ENCODE assay signal across 8 cellular contexts in genomic region chr10:49594594-49594993, GRCh38. TPM values are rescaled to one million over a fixed set of nuclear protein-coding genes. Genes with fewer than 3 reads are reported as not detected.
DNase-seq lines count a peak whose midpoint lies in the region; ATAC-seq, FAIRE-seq and TF ChIP-seq lines count a peak whose summit lies in the region.

No MANE protein-coding gene starts in this region.

- no CpG with 5 or more reads among the region's 6 CpGs for WGBS in mesendoderm (ENCODE audit: extremely low coverage, insufficient coverage, low lambda C conversion rate)

- no peak overlapping the region for H3K18ac ChIP-seq in mesendoderm (ENCODE audit: low read length)

- H3K27me3 Mint-ChIP-seq in endothelial cell (ENCODE audit: unreplicated experiment), result peaks cover 7% of the 10 kb centered on the region
- peaks cover 11% of the 10 kb centered on the region for H3K27me3 Mint-ChIP-seq in activated T-helper 17 cell treated with anti-CD3 and anti-CD28 coated beads, Interleukin-2, amount 50 U/mL, for 72 hours

- FAIRE-seq in HTR-8/SVneo (lab: Jason Lieb, UNC), result peak; percentile 55
- peak; percentile 65 for FAIRE-seq in RCC 7860 (lab: Jason Lieb, UNC)

- H3K27ac Mint-ChIP-seq in endothelial cell (ENCODE audit: unreplicated experiment), result no peak overlapping the region
- H3K27ac Mint-ChIP-seq in activated T-helper 17 cell treated with anti-CD3 and anti-CD28 coated beads, Interleukin-2, amount 50 U/mL, for 72 hours, result no peak overlapping the region

- no peak overlapping the region for H3K4me3 ChIP-seq in mesendoderm (ENCODE audit: low read length)

- no peak overlapping the region for H2AK5ac ChIP-seq in mesendoderm (ENCODE audit: low read length)

- H3K9ac ChIP-seq in mesendoderm (ENCODE audit: low read length), result no peak overlapping the region

- DNase-seq in SHP77 (lab: John Stamatoyannopoulos, UW), result peak; percentile 5 to 23
- DNase-seq in SHP77 treated with DMSO at 0.1 percent for 48 hours (lab: John Stamatoyannopoulos, UW), result no peak
- DNase-seq in HTR-8/SVneo (ENCODE audit: insufficient read length, low spot score), result peak; percentile 80
- peak; percentile 43 for DNase-seq in RCC 7860 (ENCODE audit: low spot score)
- DNase-seq in endothelial cell (ENCODE audit: low spot score), result peak; percentile 79
- peak; percentile 72 for DNase-seq in mesendoderm
- no peak for DNase-seq in HuH-7.5 (ENCODE audit: low spot score)

- no peak overlapping the region for H2BK15ac ChIP-seq in mesendoderm (replicated peaks; ENCODE audit: low read depth)

- no peak overlapping the region for H3K4ac ChIP-seq in mesendoderm (ENCODE audit: low read depth, low read length)

- no peaks in the 10 kb centered on the region for H3K9me3 Mint-ChIP-seq in endothelial cell (ENCODE audit: unreplicated experiment)
- no peaks in the 10 kb centered on the region for H3K9me3 Mint-ChIP-seq in activated T-helper 17 cell treated with anti-CD3 and anti-CD28 coated beads, Interleukin-2, amount 50 U/mL, for 72 hours

- no peak overlapping the region for H2BK120ac ChIP-seq in mesendoderm (ENCODE audit: low read depth, low read length)

- no peak overlapping the region for H4K5ac ChIP-seq in mesendoderm (ENCODE audit: low read length)

- peak; percentile 76 for TF ChIP-seq CTCF in endothelial cell (IDR thresholded peaks at IDR 0.05; ENCODE audit: unreplicated experiment)

- H3K79me2 ChIP-seq in mesendoderm (ENCODE audit: control insufficient read depth, insufficient read depth, low read length), result no peaks in the 10 kb centered on the region

- ATAC-seq in activated T-helper 17 cell treated with anti-CD3 and anti-CD28 coated beads, Interleukin-2, amount 50 U/mL, for 72 hours (replicated peaks), result no peak

- H3K4me2 ChIP-seq in mesendoderm (ENCODE audit: low read length), result no peak overlapping the region

- H3K36me3 ChIP-seq in mesendoderm (ENCODE audit: control insufficient read depth, insufficient read depth, low read length), result no peaks in the 10 kb centered on the region

- no peak overlapping the region for H3K23ac ChIP-seq in mesendoderm (ENCODE audit: low read length)

- no peaks in the 10 kb centered on the region for H3K36me3 Mint-ChIP-seq in endothelial cell (ENCODE audit: low read depth, unreplicated experiment)
- H3K36me3 Mint-ChIP-seq in activated T-helper 17 cell treated with anti-CD3 and anti-CD28 coated beads, Interleukin-2, amount 50 U/mL, for 72 hours (ENCODE audit: low read depth), result no peaks in the 10 kb centered on the region

- H3K56ac ChIP-seq in mesendoderm (ENCODE audit: low read length), result no peak overlapping the region

- H3K27me3 ChIP-seq in mesendoderm (ENCODE audit: insufficient read depth, low read length, poor library complexity), result no peaks in the 10 kb centered on the region

- H3K4me1 ChIP-seq in mesendoderm (ENCODE audit: control insufficient read depth, low read depth, low read length), result no peaks in the 10 kb centered on the region

- H3K79me1 ChIP-seq in mesendoderm (ENCODE audit: low read length), result no peaks in the 10 kb centered on the region

- peaks cover 26% of the 10 kb centered on the region for H3K4me1 Mint-ChIP-seq in endothelial cell (ENCODE audit: unreplicated experiment)
- peaks cover 4% of the 10 kb centered on the region for H3K4me1 Mint-ChIP-seq in activated T-helper 17 cell treated with anti-CD3 and anti-CD28 coated beads, Interleukin-2, amount 50 U/mL, for 72 hours

- H3K27ac ChIP-seq in mesendoderm (ENCODE audit: low read depth, low read length), result no peak overlapping the region

- H4K8ac ChIP-seq in mesendoderm (ENCODE audit: low read depth, low read length), result no peak overlapping the region

- no peak overlapping the region for H3K4me3 Mint-ChIP-seq in endothelial cell (ENCODE audit: unreplicated experiment)
- H3K4me3 Mint-ChIP-seq in activated T-helper 17 cell treated with anti-CD3 and anti-CD28 coated beads, Interleukin-2, amount 50 U/mL, for 72 hours, result no peak overlapping the region

- no peak overlapping the region for H2BK5ac ChIP-seq in mesendoderm (ENCODE audit: low read length)

RNA-seq across cellular contexts. Expression of gene SLC18A3, which starts 15.5 kb away (rescaled TPM):
- total RNA-seq in endothelial cell (ENCODE audit: unreplicated experiment), result 0.72 TPM
- 0.01 TPM for polyA plus RNA-seq in mesendoderm (2013, experiment 1 of 2)
- 0.01 TPM for polyA plus RNA-seq in mesendoderm (2013, experiment 2 of 2)
- not detected for total RNA-seq in activated T-helper 17 cell treated with anti-CD3 and anti-CD28 coated beads, Interleukin-2, amount 50 U/mL, for 72 hours

RNA-seq across cellular contexts. Expression of gene CHAT, which starts 19.2 kb away (rescaled TPM):
- total RNA-seq in endothelial cell (ENCODE audit: unreplicated experiment), result 0.23 TPM
- not detected for polyA plus RNA-seq in mesendoderm (2013, experiment 1 of 2)
- not detected for polyA plus RNA-seq in mesendoderm (2013, experiment 2 of 2)
- not detected for total RNA-seq in activated T-helper 17 cell treated with anti-CD3 and anti-CD28 coated beads, Interleukin-2, amount 50 U/mL, for 72 hours

RNA-seq across cellular contexts. Expression of gene ERCC6, which starts 55.7 kb away (rescaled TPM):
- total RNA-seq in endothelial cell (ENCODE audit: unreplicated experiment), result 25.8 TPM
- 5.3 TPM for polyA plus RNA-seq in mesendoderm (2013, experiment 1 of 2)
- 5.6 TPM for polyA plus RNA-seq in mesendoderm (2013, experiment 2 of 2)
- total RNA-seq in activated T-helper 17 cell treated with anti-CD3 and anti-CD28 coated beads, Interleukin-2, amount 50 U/mL, for 72 hours, result 10 to 100 TPM; 26.6 to 57.1 TPM

Comparison
In these comparisons a context has a peak if more than half of its experiments do, and no peak if none do; other contexts are left out.
1. DNase-seq: peak in SHP77 (2 of 2), HTR-8/SVneo (single experiment), RCC 7860 (single experiment), endothelial cell (single experiment) and mesendoderm (single experiment); none in SHP77 treated with DMSO at 0.1 percent for 48 hours (single experiment) and HuH-7.5 (single experiment).